Comparison of ENCODE assay signal across 1 cellular context in the genomic region with DNA sequence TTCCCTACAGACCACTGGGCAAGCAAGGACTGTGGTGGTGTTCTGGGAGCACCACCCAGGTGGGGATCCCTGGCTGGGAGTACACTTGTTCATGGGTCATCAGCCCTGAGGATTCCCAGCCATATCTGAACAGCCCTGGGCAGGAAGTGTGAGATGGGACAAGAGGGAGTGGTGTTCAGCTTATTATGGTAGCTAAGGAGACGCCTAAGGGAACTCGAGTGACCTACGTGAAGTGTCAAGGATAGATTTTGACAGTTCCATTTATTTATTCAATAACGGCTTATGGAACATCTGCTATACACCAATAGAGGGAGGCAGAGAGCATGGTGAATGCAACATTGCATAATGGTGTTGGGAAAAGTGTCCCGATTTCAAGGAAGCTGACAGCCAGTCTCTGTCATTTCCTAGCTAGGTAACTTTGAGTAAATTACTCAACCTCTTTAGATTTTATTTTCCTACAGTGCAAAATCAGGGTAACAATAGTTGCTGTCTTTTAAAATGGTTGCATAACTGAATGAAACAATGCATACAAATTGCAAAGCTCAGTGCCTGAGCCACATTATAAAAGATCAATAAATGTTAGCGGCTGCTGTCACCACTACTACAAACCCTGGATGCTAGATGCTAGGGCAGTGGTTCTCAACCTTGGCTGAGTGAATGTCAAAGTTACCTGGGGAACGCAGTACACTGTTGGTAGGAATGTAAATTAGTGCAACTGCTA.
TF ChIP-seq lines count a peak whose summit lies in the region.

No MANE protein-coding gene starts in this region.

TF ChIP-seq in GM23338, 12 proteins besides CTCF, POLR2A, EP300 and RAD21 (continued from another document):
- TF ChIP-seq, protein P1, sequence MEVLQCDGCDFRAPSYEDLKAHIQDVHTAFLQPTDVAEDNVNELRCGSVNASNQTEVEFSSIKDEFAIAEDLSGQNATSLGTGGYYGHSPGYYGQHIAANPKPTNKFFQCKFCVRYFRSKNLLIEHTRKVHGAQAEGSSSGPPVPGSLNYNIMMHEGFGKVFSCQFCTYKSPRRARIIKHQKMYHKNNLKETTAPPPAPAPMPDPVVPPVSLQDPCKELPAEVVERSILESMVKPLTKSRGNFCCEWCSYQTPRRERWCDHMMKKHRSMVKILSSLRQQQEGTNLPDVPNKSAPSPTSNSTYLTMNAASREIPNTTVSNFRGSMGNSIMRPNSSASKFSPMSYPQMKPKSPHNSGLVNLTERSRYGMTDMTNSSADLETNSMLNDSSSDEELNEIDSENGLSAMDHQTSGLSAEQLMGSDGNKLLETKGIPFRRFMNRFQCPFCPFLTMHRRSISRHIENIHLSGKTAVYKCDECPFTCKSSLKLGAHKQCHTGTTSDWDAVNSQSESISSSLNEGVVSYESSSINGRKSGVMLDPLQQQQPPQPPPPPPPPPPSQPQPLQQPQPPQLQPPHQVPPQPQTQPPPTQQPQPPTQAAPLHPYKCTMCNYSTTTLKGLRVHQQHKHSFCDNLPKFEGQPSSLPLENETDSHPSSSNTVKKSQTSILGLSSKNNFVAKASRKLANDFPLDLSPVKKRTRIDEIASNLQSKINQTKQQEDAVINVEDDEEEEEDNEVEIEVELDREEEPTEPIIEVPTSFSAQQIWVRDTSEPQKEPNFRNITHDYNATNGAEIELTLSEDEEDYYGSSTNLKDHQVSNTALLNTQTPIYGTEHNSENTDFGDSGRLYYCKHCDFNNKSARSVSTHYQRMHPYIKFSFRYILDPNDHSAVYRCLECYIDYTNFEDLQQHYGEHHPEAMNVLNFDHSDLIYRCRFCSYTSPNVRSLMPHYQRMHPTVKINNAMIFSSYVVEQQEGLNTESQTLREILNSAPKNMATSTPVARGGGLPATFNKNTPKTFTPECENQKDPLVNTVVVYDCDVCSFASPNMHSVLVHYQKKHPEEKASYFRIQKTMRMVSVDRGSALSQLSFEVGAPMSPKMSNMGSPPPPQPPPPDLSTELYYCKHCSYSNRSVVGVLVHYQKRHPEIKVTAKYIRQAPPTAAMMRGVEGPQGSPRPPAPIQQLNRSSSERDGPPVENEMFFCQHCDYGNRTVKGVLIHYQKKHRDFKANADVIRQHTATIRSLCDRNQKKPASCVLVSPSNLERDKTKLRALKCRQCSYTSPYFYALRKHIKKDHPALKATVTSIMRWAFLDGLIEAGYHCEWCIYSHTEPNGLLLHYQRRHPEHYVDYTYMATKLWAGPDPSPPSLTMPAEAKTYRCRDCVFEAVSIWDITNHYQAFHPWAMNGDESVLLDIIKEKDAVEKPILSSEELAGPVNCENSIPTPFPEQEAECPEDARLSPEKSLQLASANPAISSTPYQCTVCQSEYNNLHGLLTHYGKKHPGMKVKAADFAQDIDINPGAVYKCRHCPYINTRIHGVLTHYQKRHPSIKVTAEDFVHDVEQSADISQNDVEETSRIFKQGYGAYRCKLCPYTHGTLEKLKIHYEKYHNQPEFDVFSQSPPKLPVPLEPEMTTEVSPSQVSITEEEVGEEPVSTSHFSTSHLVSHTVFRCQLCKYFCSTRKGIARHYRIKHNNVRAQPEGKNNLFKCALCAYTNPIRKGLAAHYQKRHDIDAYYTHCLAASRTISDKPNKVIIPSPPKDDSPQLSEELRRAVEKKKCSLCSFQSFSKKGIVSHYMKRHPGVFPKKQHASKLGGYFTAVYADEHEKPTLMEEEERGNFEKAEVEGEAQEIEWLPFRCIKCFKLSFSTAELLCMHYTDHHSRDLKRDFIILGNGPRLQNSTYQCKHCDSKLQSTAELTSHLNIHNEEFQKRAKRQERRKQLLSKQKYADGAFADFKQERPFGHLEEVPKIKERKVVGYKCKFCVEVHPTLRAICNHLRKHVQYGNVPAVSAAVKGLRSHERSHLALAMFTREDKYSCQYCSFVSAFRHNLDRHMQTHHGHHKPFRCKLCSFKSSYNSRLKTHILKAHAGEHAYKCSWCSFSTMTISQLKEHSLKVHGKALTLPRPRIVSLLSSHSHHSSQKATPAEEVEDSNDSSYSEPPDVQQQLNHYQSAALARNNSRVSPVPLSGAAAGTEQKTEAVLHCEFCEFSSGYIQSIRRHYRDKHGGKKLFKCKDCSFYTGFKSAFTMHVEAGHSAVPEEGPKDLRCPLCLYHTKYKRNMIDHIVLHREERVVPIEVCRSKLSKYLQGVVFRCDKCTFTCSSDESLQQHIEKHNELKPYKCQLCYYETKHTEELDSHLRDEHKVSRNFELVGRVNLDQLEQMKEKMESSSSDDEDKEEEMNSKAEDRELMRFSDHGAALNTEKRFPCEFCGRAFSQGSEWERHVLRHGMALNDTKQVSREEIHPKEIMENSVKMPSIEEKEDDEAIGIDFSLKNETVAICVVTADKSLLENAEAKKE (CRISPR knock-in tag; IDR thresholded peaks at IDR 0.05): no peak
- TF ChIP-seq ZNF331 (CRISPR knock-in tag; IDR thresholded peaks at IDR 0.05; ENCODE audit: low read depth) (no peak), EZH2phosphoT487 (IDR thresholded peaks at IDR 0.05; ENCODE audit: unreplicated experiment) (no peak)
